ENCODE assay signal across 10 cellular contexts in genomic region chr9:92600742-92601261, GRCh38.
A peak's percentile ranks its signal among the peaks of the same experiment; 100 is the strongest.
DNase-seq lines count a peak whose midpoint lies in the region; ATAC-seq and TF ChIP-seq lines count a peak whose summit lies in the region.
"Had no signal": no experiment of that assay in that cellular context is flagged by ENCODE, and none has a peak within 500 bp of the region (broad histone marks: within the 10 kb centered on the region; RNA-seq: fewer than 3 reads in every experiment).

No MANE protein-coding gene starts in this region.

- in situ Hi-C loops in astrocyte of the cerebellum (cut with HindIII; ENCODE audit: low sequenced_read_pairs), result no loop called here

- H3K36me3 ChIP-seq in left ventricle myocardium inferior (no peaks in the 10 kb centered on the region), trophoblast cell (ENCODE audit: control insufficient read depth in 1 of 2, insufficient read depth in 2 of 2, low read length in 2 of 2) (no peaks in the 10 kb centered on the region)

- H3K4ac ChIP-seq in trophoblast cell (ENCODE audit: low read depth, low read length), result no peak overlapping the region

- H3K9me3 ChIP-seq in left ventricle myocardium inferior (replicated peaks), result peaks cover 16% of the 10 kb centered on the region
- peaks cover 3% of the 10 kb centered on the region for H3K9me3 ChIP-seq in trophoblast cell (ENCODE audit: insufficient read depth, low read depth, low read length)

- no CpG with 5 or more reads among the region's 9 CpGs for WGBS in trophoblast cell (ENCODE audit: extremely low coverage, insufficient coverage, insufficient read length)

- no peak overlapping the region for H3K23ac ChIP-seq in trophoblast cell (ENCODE audit: low read length)

- no peak overlapping the region for H3K4me3 ChIP-seq in astrocyte of the cerebellum (ENCODE audit: low read depth, low read length)
- peak overlapping the region; percentile 23 for H3K4me3 ChIP-seq in left ventricle myocardium inferior
- H3K4me3 ChIP-seq in trophoblast cell (ENCODE audit: low read depth, low read length), result no peak overlapping the region

- H2BK12ac ChIP-seq in trophoblast cell (ENCODE audit: low read length), result no peak overlapping the region

- no peak overlapping the region for H3K18ac ChIP-seq in trophoblast cell (ENCODE audit: low read length)

- no peak overlapping the region for H2AFZ ChIP-seq in trophoblast cell (ENCODE audit: insufficient read depth, low read length, poor library complexity)

- H3K27me3 ChIP-seq in left ventricle myocardium inferior (ENCODE audit: low read depth), result no peaks in the 10 kb centered on the region
- no peaks in the 10 kb centered on the region for H3K27me3 ChIP-seq in trophoblast cell (ENCODE audit: insufficient read depth, low read length)

- no peak overlapping the region for H2BK120ac ChIP-seq in trophoblast cell (ENCODE audit: insufficient read depth, low read length, poor library complexity)

- H4K91ac ChIP-seq in trophoblast cell (ENCODE audit: low read depth, low read length), result no peak overlapping the region

- H4K8ac ChIP-seq in trophoblast cell (ENCODE audit: low read depth, low read length), result no peak overlapping the region

- ATAC-seq in HG03342 (IDR thresholded peaks at IDR 0.05; ENCODE audit: unreplicated experiment), result no peak
- ATAC-seq in HG03432 (IDR thresholded peaks at IDR 0.05; ENCODE audit: unreplicated experiment), result no peak
- ATAC-seq: left lobe of liver had no signal

- peak; percentile 6 for DNase-seq in A172 (ENCODE audit: low spot score)
- DNase-seq in astrocyte of the cerebellum (ENCODE audit: low read depth), result peak; percentile 73
- no peak for DNase-seq in left ventricle myocardium inferior
- peak in 1 of 2 donors; percentile 35 for DNase-seq in trophoblast cell
- no peak for DNase-seq in RPMI8226
- DNase-seq in NCI-H1694 (lab: John Stamatoyannopoulos, UW), result no peak
- DNase-seq: NCI-H1105 treated with DMSO at 0.1 percent for 48 hours had no signal

- H3K27ac ChIP-seq in left ventricle myocardium inferior (replicated peaks), result peak overlapping the region; percentile 84
- no peak overlapping the region for H3K27ac ChIP-seq in trophoblast cell (ENCODE audit: low read depth, low read length)

- peaks cover 2% of the 10 kb centered on the region for H3K79me1 ChIP-seq in trophoblast cell (ENCODE audit: low read length)

- H3K4me1 ChIP-seq in left ventricle myocardium inferior (peaks cover 43% of the 10 kb centered on the region), trophoblast cell (ENCODE audit: control insufficient read depth in 1 of 2, insufficient read depth in 2 of 2, low read length in 2 of 2) (peaks cover 6 to 13% of the 10 kb centered on the region in 2 experiments)

- no peak overlapping the region for H2AK5ac ChIP-seq in trophoblast cell (ENCODE audit: low read length)

- no peak overlapping the region for H4K12ac ChIP-seq in trophoblast cell (ENCODE audit: low read depth, low read length)

- intact Hi-C loops in left ventricle myocardium inferior (cut with micrococcal nuclease), result no loop called here

- TF ChIP-seq CTCF in astrocyte of the cerebellum (IDR thresholded peaks at IDR 0.05; ENCODE audit: low read depth, low read length, missing control alignments), result no peak
- no peak for TF ChIP-seq CTCF in left ventricle myocardium inferior (IDR thresholded peaks at IDR 0.05; ENCODE audit: borderline replicate concordance)

- H3K14ac ChIP-seq in trophoblast cell (ENCODE audit: low read length), result no peak overlapping the region

- H3K4me2 ChIP-seq in trophoblast cell (ENCODE audit: low read length), result peak overlapping the region; percentile 9

- no peak overlapping the region for H3K9ac ChIP-seq in trophoblast cell (ENCODE audit: low read length)

- H2BK5ac ChIP-seq in trophoblast cell (ENCODE audit: low read depth, low read length, poor library complexity), result no peak overlapping the region

- no peaks in the 10 kb centered on the region for H3K79me2 ChIP-seq in trophoblast cell (ENCODE audit: control insufficient read depth, insufficient read depth, low read length, poor library complexity)

Comparison
In these comparisons a context has a peak if more than half of its experiments do, and no peak if none do; other contexts are left out.
1. DNase-seq: peak in A172 (single experiment) and astrocyte of the cerebellum (single experiment); none in left ventricle myocardium inferior (single experiment), RPMI8226 (single experiment) and NCI-H1694 (single experiment).